In the genomic region with DNA sequence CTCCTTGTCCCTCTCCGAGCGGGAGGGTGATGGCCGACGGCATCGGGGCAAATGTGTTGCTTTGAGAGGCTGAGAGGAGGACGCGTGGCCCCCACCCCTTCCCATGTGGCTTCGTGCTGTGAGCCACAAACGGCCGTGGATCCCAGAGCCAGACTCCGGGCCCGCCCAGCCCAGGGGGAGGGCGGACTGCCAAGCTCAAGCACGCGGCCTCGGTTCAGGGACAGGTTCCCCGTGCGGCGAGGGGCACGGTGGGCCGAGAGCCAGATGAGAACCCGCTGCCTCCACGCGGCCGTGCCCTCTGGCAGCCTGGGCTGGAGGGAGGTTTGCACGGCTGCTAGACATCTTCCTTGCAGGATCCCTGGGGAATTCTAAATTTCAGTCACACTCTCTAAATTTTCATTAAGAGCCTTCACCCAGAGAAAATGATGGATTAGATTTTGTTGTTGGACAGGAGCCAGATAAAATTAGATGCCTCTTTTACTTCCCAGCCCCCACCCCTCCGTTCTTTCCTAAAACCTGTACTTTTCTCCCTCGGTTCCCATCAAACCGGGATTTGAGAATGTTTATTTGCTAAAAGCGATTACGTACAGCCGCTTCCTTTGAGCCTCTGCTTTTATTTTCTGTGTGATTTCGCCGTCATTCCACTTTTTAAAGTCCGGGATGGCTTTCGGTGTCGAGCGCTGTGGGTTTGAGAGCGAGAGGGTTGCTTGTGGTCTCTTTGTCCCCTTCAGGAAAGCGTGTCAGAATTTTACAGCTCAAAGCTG, we compare ENCODE assay signal across 1 cellular context.
TF ChIP-seq lines count a peak whose summit lies in the region.

No MANE protein-coding gene starts in this region.

TF ChIP-seq in SK-N-SH, 30 proteins besides CTCF, POLR2A, EP300 and RAD21 (continued from another document):
- TF ChIP-seq, protein P1, sequence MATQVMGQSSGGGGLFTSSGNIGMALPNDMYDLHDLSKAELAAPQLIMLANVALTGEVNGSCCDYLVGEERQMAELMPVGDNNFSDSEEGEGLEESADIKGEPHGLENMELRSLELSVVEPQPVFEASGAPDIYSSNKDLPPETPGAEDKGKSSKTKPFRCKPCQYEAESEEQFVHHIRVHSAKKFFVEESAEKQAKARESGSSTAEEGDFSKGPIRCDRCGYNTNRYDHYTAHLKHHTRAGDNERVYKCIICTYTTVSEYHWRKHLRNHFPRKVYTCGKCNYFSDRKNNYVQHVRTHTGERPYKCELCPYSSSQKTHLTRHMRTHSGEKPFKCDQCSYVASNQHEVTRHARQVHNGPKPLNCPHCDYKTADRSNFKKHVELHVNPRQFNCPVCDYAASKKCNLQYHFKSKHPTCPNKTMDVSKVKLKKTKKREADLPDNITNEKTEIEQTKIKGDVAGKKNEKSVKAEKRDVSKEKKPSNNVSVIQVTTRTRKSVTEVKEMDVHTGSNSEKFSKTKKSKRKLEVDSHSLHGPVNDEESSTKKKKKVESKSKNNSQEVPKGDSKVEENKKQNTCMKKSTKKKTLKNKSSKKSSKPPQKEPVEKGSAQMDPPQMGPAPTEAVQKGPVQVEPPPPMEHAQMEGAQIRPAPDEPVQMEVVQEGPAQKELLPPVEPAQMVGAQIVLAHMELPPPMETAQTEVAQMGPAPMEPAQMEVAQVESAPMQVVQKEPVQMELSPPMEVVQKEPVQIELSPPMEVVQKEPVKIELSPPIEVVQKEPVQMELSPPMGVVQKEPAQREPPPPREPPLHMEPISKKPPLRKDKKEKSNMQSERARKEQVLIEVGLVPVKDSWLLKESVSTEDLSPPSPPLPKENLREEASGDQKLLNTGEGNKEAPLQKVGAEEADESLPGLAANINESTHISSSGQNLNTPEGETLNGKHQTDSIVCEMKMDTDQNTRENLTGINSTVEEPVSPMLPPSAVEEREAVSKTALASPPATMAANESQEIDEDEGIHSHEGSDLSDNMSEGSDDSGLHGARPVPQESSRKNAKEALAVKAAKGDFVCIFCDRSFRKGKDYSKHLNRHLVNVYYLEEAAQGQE (IDR thresholded peaks at IDR 0.05; ENCODE audit: low read depth, low read length), result no peak
- TF ChIP-seq MXI1 (IDR thresholded peaks at IDR 0.05; ENCODE audit: low read depth, low read length), result no peak
TF ChIP-seq in SK-N-SH: peak in this region for 0.
